In genomic region chr16:28321700-28322411, GRCh38 we compare ENCODE assay signal across 9 cellular contexts. TPM values are rescaled to one million over a fixed set of nuclear protein-coding genes. Genes with fewer than 3 reads are reported as not detected.
A peak's percentile ranks its signal among the peaks of the same experiment; 100 is the strongest.
DNase-seq lines count a peak whose midpoint lies in the region; ATAC-seq and TF ChIP-seq lines count a peak whose summit lies in the region.
"Had no signal": no experiment of that assay in that cellular context is flagged by ENCODE, and none has a peak within 500 bp of the region (broad histone marks: within the 10 kb centered on the region; RNA-seq: fewer than 3 reads in every experiment).

No MANE protein-coding gene starts in this region.

- no peak for TF ChIP-seq POLR2A in testis (IDR thresholded peaks at IDR 0.05)

- peak; percentile 65 for ATAC-seq in left lung
- ATAC-seq in GM19035 (IDR thresholded peaks at IDR 0.05; ENCODE audit: unreplicated experiment) = no peak

- no peaks in the 10 kb centered on the region for H3K36me3 ChIP-seq in PC-9 (ENCODE audit: low read depth)
- no peaks in the 10 kb centered on the region for H3K36me3 ChIP-seq in left lung
- no peaks in the 10 kb centered on the region for H3K36me3 ChIP-seq in testis (ENCODE audit: low read depth, missing control alignments)

- no peaks in the 10 kb centered on the region for H3K79me2 ChIP-seq in PC-9 (ENCODE audit: low read depth)

- H3F3A ChIP-seq in PC-9 (ENCODE audit: insufficient read depth, low read depth) = no peaks in the 10 kb centered on the region

- H2AFZ ChIP-seq in PC-9 = no peak overlapping the region

- DNase-seq in NCI-H2227 (lab: John Stamatoyannopoulos, UW; ENCODE audit: unreplicated experiment) (peak; percentile 39), NCI-H2227 treated with DMSO at 0.1 percent for 48 hours (lab: John Stamatoyannopoulos, UW) (no peak), PC-9 (peak in 1 of 2 experiments; percentile 61), astrocyte of the cerebellum (ENCODE audit: low read depth) (no peak), left lung (no peak), testis (peak; percentile 49), A172 (ENCODE audit: low spot score) (no peak)

- no TSS peak for BruUV-seq in PC-9 (replicated peaks; lab: Mats Ljungman, UMichigan)

- POLR2A ChIA-PET in PC-9 (lab: Charles Lee; ENCODE audit: unreplicated experiment) = no interaction called here

- no peaks in the 10 kb centered on the region for H3K4me1 ChIP-seq in PC-9 (replicated peaks; ENCODE audit: insufficient read depth)
- no peaks in the 10 kb centered on the region for H3K4me1 ChIP-seq in left lung
- H3K4me1 ChIP-seq in testis = no peaks in the 10 kb centered on the region

- H3K27me3 ChIP-seq in PC-9 (ENCODE audit: insufficient read depth, low read depth) = no peaks in the 10 kb centered on the region
- no peaks in the 10 kb centered on the region for H3K27me3 ChIP-seq in left lung
- H3K27me3 ChIP-seq in testis = no peaks in the 10 kb centered on the region

- no peak overlapping the region for H3K4me2 ChIP-seq in PC-9

- H3K9me3 ChIP-seq in PC-9 (ENCODE audit: insufficient read depth, low read depth) = no peaks in the 10 kb centered on the region
- no peaks in the 10 kb centered on the region for H3K9me3 ChIP-seq in left lung
- no peaks in the 10 kb centered on the region for H3K9me3 ChIP-seq in testis

- H3K27ac ChIP-seq in PC-9 (no peak overlapping the region), left lung (no peak overlapping the region), testis (no peak overlapping the region)

- no peak overlapping the region for H3K4me3 ChIP-seq in PC-9
- H3K4me3 ChIP-seq in astrocyte of the cerebellum (ENCODE audit: low read depth, low read length) = no peak overlapping the region
- no peak overlapping the region for H3K4me3 ChIP-seq in left lung
- H3K4me3 ChIP-seq in testis = no peak overlapping the region

- intact Hi-C loops in PC-9 (cut with micrococcal nuclease; ENCODE audit: unreplicated experiment) = loop anchor here (5.0 kb wide), 1 partner anchor 625 kb away; no protein-coding TSS in a partner anchor
- intact Hi-C loops in left lung (cut with DNase I) = no loop called here
- intact Hi-C loops in testis (cut with DNase I; ENCODE audit: low total_unique reads) = no loop called here

- H3K9me2 ChIP-seq in PC-9 (ENCODE audit: insufficient read depth) = no peaks in the 10 kb centered on the region

- in situ Hi-C loops in astrocyte of the cerebellum (cut with HindIII; ENCODE audit: low sequenced_read_pairs) = no loop called here

- TF ChIP-seq CTCF in PC-9 (conservative IDR thresholded peaks at IDR 0.05) (peak; percentile 91), astrocyte of the cerebellum (IDR thresholded peaks at IDR 0.05; ENCODE audit: low read depth, low read length, missing control alignments) (peak; percentile 91), left lung (IDR thresholded peaks at IDR 0.05) (peak; percentile 68 to 71), testis (IDR thresholded peaks at IDR 0.05) (peak; percentile 55 to 66 (median 55))

- H4K20me1 ChIP-seq in PC-9 (ENCODE audit: insufficient read depth) = no peaks in the 10 kb centered on the region

- CTCF ChIA-PET in PC-9 (lab: Charles Lee) = interaction anchor here (0.8 to 2.1 kb wide), 2 partner anchors 44 to 228 kb away, joined by 3 to 8 read pairs; no protein-coding TSS in a partner anchor

- 63 to 67% methylated on average over 7 to 18 of the region's 20 CpGs for WGBS in testis, 2 donors

RNA-seq across cellular contexts. Expression of gene SBK1, which starts 29.5 kb away (rescaled TPM):
- total RNA-seq in PC-9 (2021) = 18.4 and 22.1 TPM in 2 replicates
- 1 to 10 TPM; 1.7 to 2.8 TPM for total RNA-seq in left lung
- 1 to 10 TPM; 4.6 to 8.1 TPM for total RNA-seq in testis
- polyA plus RNA-seq in testis (ENCODE audit: insufficient read depth, low read depth, low replicate concordance) = 4.1 TPM
- 0.45 and 0.48 TPM in 2 replicates for total RNA-seq in A172 (2014; rRNA removed; shearing (Covaris generic))

RNA-seq across cellular contexts. Expression of gene NPIPB6, which starts 41.5 kb away (rescaled TPM):
- 6.9 and 7.0 TPM in 2 replicates for total RNA-seq in PC-9 (2021)
- total RNA-seq in left lung = 1 to 10 TPM in 1 of 2 donors, under 1 TPM in 1; 0.76 to 4.7 TPM
- 10 to 100 TPM; 16.7 to 36.3 TPM for total RNA-seq in testis
- polyA plus RNA-seq in testis (ENCODE audit: insufficient read depth, low read depth, low replicate concordance) = 47.5 TPM
- total RNA-seq in A172 (2014; rRNA removed; shearing (Covaris generic)) = 1.2 TPM in 1 of 2 replicates, not detected in the other
- total RNA-seq: pulmonary artery endothelial cell had no signal

Comparison
In these comparisons a context has a peak if more than half of its experiments do, and no peak if none do; other contexts are left out.
1. DNase-seq: peak in NCI-H2227 (single experiment) and testis (single experiment); none in NCI-H2227 treated with DMSO at 0.1 percent for 48 hours (single experiment), astrocyte of the cerebellum (single experiment), left lung (0 of 2) and A172 (single experiment).
2. Peak in every context shown above with its lines, with median percentiles within 50 percentile points of each other: CTCF ChIP-seq.